19 cellular contexts compared by ENCODE assay signal in the genomic region with DNA sequence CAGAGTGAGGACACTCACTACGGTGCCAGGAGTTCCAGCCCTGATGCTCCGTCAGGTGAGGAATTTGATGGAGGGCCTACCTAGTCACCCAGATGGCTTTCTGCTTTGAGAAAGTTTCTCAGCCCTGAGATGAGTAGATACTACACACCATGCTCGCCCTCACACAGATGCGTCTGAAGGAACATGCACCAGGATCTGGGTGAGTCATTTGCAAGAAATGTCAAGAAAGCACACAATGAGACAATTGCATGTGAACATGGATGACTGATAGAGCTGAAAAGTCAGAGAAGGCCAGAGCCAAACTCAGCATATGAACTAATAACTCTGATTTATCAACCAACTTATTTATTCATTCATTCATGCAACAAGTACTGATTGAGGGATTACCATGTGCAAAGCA.
DNase-seq lines count a peak whose midpoint lies in the region; ATAC-seq and TF ChIP-seq lines count a peak whose summit lies in the region.
"Had no signal": no experiment of that assay in that cellular context is flagged by ENCODE, and none has a peak within 500 bp of the region (broad histone marks: within the 10 kb centered on the region; RNA-seq: fewer than 3 reads in every experiment).

No MANE protein-coding gene starts in this region.

- H3K27me3 Mint-ChIP-seq in stimulated activated naive B cell treated with anti-CD40 and anti-IgM and Interleukin-4, amounts not matched to agents 10 μg/mL and 1 μg/mL and 100 μg/mL, for 72 hours = peaks cover 0 to 3% of the 10 kb centered on the region in 2 donors
- H3K27me3 Mint-ChIP-seq in activated CD4-positive, alpha-beta memory T cell treated with anti-CD3 and anti-CD28 coated beads, Interleukin-2, amount 10 ng/mL, durations not matched to agents 7 days and 5 days = no peaks in the 10 kb centered on the region
- H3K27me3 Mint-ChIP-seq in naive thymus-derived CD8-positive, alpha-beta T cell = peaks cover 0 to 9% (median 0%) of the 10 kb centered on the region in 5 donors

- no peaks in the 10 kb centered on the region for H3K36me3 Mint-ChIP-seq in stimulated activated naive B cell treated with anti-CD40 and anti-IgM and Interleukin-4, amounts not matched to agents 10 μg/mL and 1 μg/mL and 100 μg/mL, for 72 hours
- no peaks in the 10 kb centered on the region for H3K36me3 Mint-ChIP-seq in activated CD4-positive, alpha-beta memory T cell treated with anti-CD3 and anti-CD28 coated beads, Interleukin-2, amount 10 ng/mL, durations not matched to agents 7 days and 5 days (ENCODE audit: low read depth)
- no peaks in the 10 kb centered on the region for H3K36me3 Mint-ChIP-seq in naive thymus-derived CD8-positive, alpha-beta T cell
- H3K36me3 Mint-ChIP-seq: CD14-positive monocyte had no signal

- peak overlapping the region; percentile 82 for H3K27ac Mint-ChIP-seq in stimulated activated naive B cell treated with anti-CD40 and anti-IgM and Interleukin-4, amounts not matched to agents 10 μg/mL and 1 μg/mL and 100 μg/mL, for 72 hours
- H3K27ac Mint-ChIP-seq in activated CD4-positive, alpha-beta memory T cell treated with anti-CD3 and anti-CD28 coated beads, Interleukin-2, amount 10 ng/mL, durations not matched to agents 7 days and 5 days = no peak overlapping the region
- H3K27ac Mint-ChIP-seq in naive thymus-derived CD8-positive, alpha-beta T cell = no peak overlapping the region

- no peaks in the 10 kb centered on the region for H3K4me1 Mint-ChIP-seq in stimulated activated naive B cell treated with anti-CD40 and anti-IgM and Interleukin-4, amounts not matched to agents 10 μg/mL and 1 μg/mL and 100 μg/mL, for 72 hours
- H3K4me1 Mint-ChIP-seq in activated CD4-positive, alpha-beta memory T cell treated with anti-CD3 and anti-CD28 coated beads, Interleukin-2, amount 10 ng/mL, durations not matched to agents 7 days and 5 days = no peaks in the 10 kb centered on the region
- no peaks in the 10 kb centered on the region for H3K4me1 Mint-ChIP-seq in naive thymus-derived CD8-positive, alpha-beta T cell
- H3K4me1 Mint-ChIP-seq: CD14-positive monocyte had no signal

- CTCF ChIA-PET in RWPE1 (lab: Yijun Ruan, JAX) = interaction anchor here (0.6 kb wide), 1 partner anchor 358 kb away, joined by 6 read pairs; no protein-coding TSS in a partner anchor
- CTCF ChIA-PET in activated CD4-positive, alpha-beta memory T cell treated with anti-CD3 and anti-CD28 coated beads, Interleukin-2, amount 10 ng/mL, durations not matched to agents 7 days and 5 days (lab: Charles Lee) = no interaction called here

- no peak overlapping the region for H3K4me3 Mint-ChIP-seq in stimulated activated naive B cell treated with anti-CD40 and anti-IgM and Interleukin-4, amounts not matched to agents 10 μg/mL and 1 μg/mL and 100 μg/mL, for 72 hours
- no peak overlapping the region for H3K4me3 Mint-ChIP-seq in activated CD4-positive, alpha-beta memory T cell treated with anti-CD3 and anti-CD28 coated beads, Interleukin-2, amount 10 ng/mL, durations not matched to agents 7 days and 5 days
- H3K4me3 Mint-ChIP-seq in naive thymus-derived CD8-positive, alpha-beta T cell = no peak overlapping the region
- H3K4me3 Mint-ChIP-seq: CD14-positive monocyte had no signal

- H3K27ac ChIP-seq in RWPE1 = no peak overlapping the region
- H3K27ac ChIP-seq: Peyer's patch had no signal

- H3K4me3 ChIP-seq in epithelial cell of proximal tubule (ENCODE audit: low read depth, low read length) = no peak overlapping the region
- H3K4me3 ChIP-seq: K562, Peyer's patch had no signal

- no peaks in the 10 kb centered on the region for H3K9me3 Mint-ChIP-seq in stimulated activated naive B cell treated with anti-CD40 and anti-IgM and Interleukin-4, amounts not matched to agents 10 μg/mL and 1 μg/mL and 100 μg/mL, for 72 hours
- H3K9me3 Mint-ChIP-seq in activated CD4-positive, alpha-beta memory T cell treated with anti-CD3 and anti-CD28 coated beads, Interleukin-2, amount 10 ng/mL, durations not matched to agents 7 days and 5 days = no peaks in the 10 kb centered on the region
- no peaks in the 10 kb centered on the region for H3K9me3 Mint-ChIP-seq in naive thymus-derived CD8-positive, alpha-beta T cell

- POLR2A ChIA-PET in RWPE1 (lab: Yijun Ruan, JAX; ENCODE audit: low non-redundant PET) = no interaction called here
- POLR2A ChIA-PET in activated CD4-positive, alpha-beta memory T cell treated with anti-CD3 and anti-CD28 coated beads, Interleukin-2, amount 10 ng/mL, durations not matched to agents 7 days and 5 days (lab: Charles Lee) = no interaction called here
- POLR2A ChIA-PET in naive thymus-derived CD8-positive, alpha-beta T cell (lab: Charles Lee) = no interaction called here

- TF ChIP-seq CTCF in RWPE1 (conservative IDR thresholded peaks at IDR 0.05; ENCODE audit: low read depth) (no peak), epithelial cell of proximal tubule (conservative IDR thresholded peaks at IDR 0.05; ENCODE audit: low read depth, low read length) (no peak)

- DNase-seq in EL (peak; percentile 28), RWPE1 (ENCODE audit: low spot score) (peak; percentile 12), epithelial cell of proximal tubule (ENCODE audit: low read depth) (peak; percentile 38)
- no peak for DNase-seq in stimulated activated naive B cell treated with anti-CD40 and anti-IgM and Interleukin-4, amounts not matched to agents 10 μg/mL and 1 μg/mL and 100 μg/mL, for 72 hours
- DNase-seq in activated CD4-positive, alpha-beta memory T cell treated with anti-CD3 and anti-CD28 coated beads, Interleukin-2, amount 10 ng/mL, durations not matched to agents 7 days and 5 days = no peak
- DNase-seq in naive thymus-derived CD8-positive, alpha-beta T cell = no peak
- no peak for DNase-seq in activated CD4-positive, alpha-beta T cell treated with anti-CD3 and anti-CD28 coated beads, Interleukin-2, amount 50 U/mL, for 4 hours
- DNase-seq: AML-193; DMS 273 treated with DMSO at 0.1 percent for 48 hours; NCI-H1105 treated with DMSO at 0.1 percent for 48 hours; NCI-H1694 treated with DMSO at 0.1 percent for 48 hours; NCI-H2107; NCI-H510A; NCI-H748 treated with DMSO at 0.1 percent for 48 hours; NK-92 treated with Interleukin-12 subunit alpha and Interleukin-12 subunit beta, amount 100 ng/mL, for 24 hours; Peyer's patch; SHP77 treated with DMSO at 0.1 percent for 48 hours had no signal

- peak in 1 of 2 donors; percentile 38 for ATAC-seq in stimulated activated naive B cell treated with anti-CD40 and anti-IgM and Interleukin-4, amounts not matched to agents 10 μg/mL and 1 μg/mL and 100 μg/mL, for 72 hours (replicated peaks)
- no peak for ATAC-seq in naive thymus-derived CD8-positive, alpha-beta T cell
- ATAC-seq: K562 had no signal

Comparison
In these comparisons a context has a peak if more than half of its experiments do, and no peak if none do; other contexts are left out.
1. DNase-seq: peak in EL (single experiment), RWPE1 (single experiment) and epithelial cell of proximal tubule (single experiment); none in stimulated activated naive B cell treated with anti-CD40 and anti-IgM and Interleukin-4, amounts not matched to agents 10 μg/mL and 1 μg/mL and 100 μg/mL, for 72 hours (single experiment), activated CD4-positive, alpha-beta memory T cell treated with anti-CD3 and anti-CD28 coated beads, Interleukin-2, amount 10 ng/mL, durations not matched to agents 7 days and 5 days (single experiment), naive thymus-derived CD8-positive, alpha-beta T cell (0 of 10) and activated CD4-positive, alpha-beta T cell treated with anti-CD3 and anti-CD28 coated beads, Interleukin-2, amount 50 U/mL, for 4 hours (0 of 2).